In the genomic region with DNA sequence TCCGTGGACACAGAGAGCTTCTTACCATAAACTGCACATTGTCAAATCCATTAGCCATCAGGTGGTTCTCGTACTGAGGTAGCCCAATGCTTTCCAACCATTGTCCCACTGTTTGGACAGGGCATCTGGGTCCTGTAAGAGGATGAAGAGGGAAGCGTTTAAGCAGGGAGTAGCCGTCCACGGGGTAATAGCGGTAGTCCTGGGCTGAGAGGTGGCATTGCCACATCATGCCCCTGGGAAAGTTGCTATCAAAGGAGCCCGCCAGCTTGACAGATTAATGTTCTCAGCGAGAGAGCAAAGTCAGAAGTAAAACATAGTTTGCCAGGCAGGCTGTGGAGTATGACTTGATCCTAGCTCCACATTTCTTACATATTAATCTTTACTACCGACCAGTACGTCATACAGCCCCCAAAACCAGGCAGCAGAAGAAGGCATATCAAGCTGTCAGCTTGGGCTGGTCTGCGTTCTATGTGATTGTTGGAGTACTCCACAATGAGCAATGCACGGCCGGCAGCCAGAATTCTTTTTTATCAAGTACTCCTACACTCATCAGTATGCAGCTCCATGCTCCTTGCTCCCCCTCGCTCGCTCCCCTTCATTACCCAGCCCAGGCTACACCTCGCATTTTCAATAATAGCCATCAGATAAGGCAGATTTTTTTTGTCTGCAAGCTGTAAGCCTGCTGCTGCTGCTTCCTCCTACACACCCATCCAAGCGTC, we compare ENCODE assay signal across 14 cellular contexts.
DNase-seq lines count a peak whose midpoint lies in the region; ATAC-seq and TF ChIP-seq lines count a peak whose summit lies in the region.
"Had no signal": no experiment of that assay in that cellular context is flagged by ENCODE, and none has a peak within 500 bp of the region (broad histone marks: within the 10 kb centered on the region; RNA-seq: fewer than 3 reads in every experiment).

No MANE protein-coding gene starts in this region.

- in situ Hi-C loops in ACHN (cut with HindIII; ENCODE audit: low pct_ligation_motif_present, low pct_unique_long_range_greater_than_20kb, low sequenced_read_pairs) = no loop called here

- TF ChIP-seq CTCF in cardiac muscle cell (IDR thresholded peaks at IDR 0.05; ENCODE audit: low read depth, low read length) (no peak), neural progenitor cell (IDR thresholded peaks at IDR 0.05) (no peak)

- H3K9ac ChIP-seq in neural progenitor cell = no peak overlapping the region

- peak overlapping the region; percentile 62 for H3K4me2 ChIP-seq in neural progenitor cell

- H3K36me3 ChIP-seq in cardiac muscle cell (no peaks in the 10 kb centered on the region), neural progenitor cell (no peaks in the 10 kb centered on the region)
- no peaks in the 10 kb centered on the region for H3K36me3 ChIP-seq in CD4-positive, alpha-beta memory T cell (ENCODE audit: insufficient read depth, low read length)
- H3K36me3 ChIP-seq: vagina had no signal

- no peaks in the 10 kb centered on the region for H3K79me2 ChIP-seq in neural progenitor cell (ENCODE audit: low read depth)

- peak overlapping the region; percentile 76 for H3K4me3 Mint-ChIP-seq in neural progenitor cell
- H3K4me3 Mint-ChIP-seq in CD4-positive, alpha-beta memory T cell = no peak overlapping the region
- no peak overlapping the region for H3K4me3 Mint-ChIP-seq in activated CD8-positive, alpha-beta memory T cell treated with anti-CD3 and anti-CD28 coated beads, Interleukin-2, amount 10 ng/mL, durations not matched to agents 7 days and 5 days
- H3K4me3 Mint-ChIP-seq: immature natural killer cell; naive thymus-derived CD4-positive, alpha-beta T cell had no signal

- peaks cover 7% of the 10 kb centered on the region for H3K9me3 Mint-ChIP-seq in neural progenitor cell
- H3K9me3 Mint-ChIP-seq in CD4-positive, alpha-beta memory T cell = peaks cover 0 to 5% (median under 1%) of the 10 kb centered on the region in 8 donors
- H3K9me3 Mint-ChIP-seq in activated CD8-positive, alpha-beta memory T cell treated with anti-CD3 and anti-CD28 coated beads, Interleukin-2, amount 10 ng/mL, durations not matched to agents 7 days and 5 days (ENCODE audit: low read depth) = peaks cover 3% of the 10 kb centered on the region

- H4K20me1 ChIP-seq in neural progenitor cell (ENCODE audit: low read depth) = no peaks in the 10 kb centered on the region

- H3K27ac Mint-ChIP-seq in neural progenitor cell = peak overlapping the region; percentile 93
- no peak overlapping the region for H3K27ac Mint-ChIP-seq in CD4-positive, alpha-beta memory T cell
- no peak overlapping the region for H3K27ac Mint-ChIP-seq in activated CD8-positive, alpha-beta memory T cell treated with anti-CD3 and anti-CD28 coated beads, Interleukin-2, amount 10 ng/mL, durations not matched to agents 7 days and 5 days
- H3K27ac Mint-ChIP-seq: immature natural killer cell had no signal

- POLR2A ChIA-PET in CD4-positive, alpha-beta memory T cell (lab: Charles Lee; ENCODE audit: partially characterized antibody) = no interaction called here

- no peaks in the 10 kb centered on the region for H3K27me3 Mint-ChIP-seq in neural progenitor cell (ENCODE audit: insufficient read depth, low read depth)
- H3K27me3 Mint-ChIP-seq in CD4-positive, alpha-beta memory T cell = no peaks in the 10 kb centered on the region
- H3K27me3 Mint-ChIP-seq in activated CD8-positive, alpha-beta memory T cell treated with anti-CD3 and anti-CD28 coated beads, Interleukin-2, amount 10 ng/mL, durations not matched to agents 7 days and 5 days = no peaks in the 10 kb centered on the region

- ATAC-seq in activated CD8-positive, alpha-beta memory T cell treated with anti-CD3 and anti-CD28 coated beads, Interleukin-2, amount 10 ng/mL, durations not matched to agents 7 days and 5 days = no peak
- ATAC-seq: esophagus mucosa; naive thymus-derived CD4-positive, alpha-beta T cell had no signal

- no peaks in the 10 kb centered on the region for H3K9me3 ChIP-seq in cardiac muscle cell (ENCODE audit: low read depth)
- H3K9me3 ChIP-seq in neural progenitor cell (ENCODE audit: low read depth) = no peaks in the 10 kb centered on the region
- H3K9me3 ChIP-seq in CD4-positive, alpha-beta memory T cell (ENCODE audit: control insufficient read depth in 1 of 2, low read length in 2 of 2) = no peaks in the 10 kb centered on the region
- H3K9me3 ChIP-seq: vagina had no signal

- DNase-seq in ACHN = peak; percentile 30
- peak in 44 of 56 donors; percentile 1 to 77 (median 38) for DNase-seq in amygdala (lab: John Stamatoyannopoulos, UW)
- peak; percentile 25 to 84 for DNase-seq in cardiac muscle cell (ENCODE audit: low read depth in 1 of 2, low spot score in 1 of 2)
- DNase-seq in neural progenitor cell (ENCODE audit: low spot score) = peak; percentile 12
- DNase-seq in CD4-positive, alpha-beta memory T cell = no peak
- no peak for DNase-seq in activated CD8-positive, alpha-beta memory T cell treated with anti-CD3 and anti-CD28 coated beads, Interleukin-2, amount 10 ng/mL, durations not matched to agents 7 days and 5 days
- no peak for DNase-seq in globus pallidus (ENCODE audit: low spot score)
- no peak for DNase-seq in activated CD4-positive, alpha-beta T cell treated with anti-CD3 and anti-CD28 coated beads for 48 hours
- DNase-seq: activated CD4-positive, alpha-beta T cell treated with anti-CD3 and anti-CD28 coated beads, Interleukin-2, amount 50 U/mL, for 1 hour; immature natural killer cell; naive thymus-derived CD4-positive, alpha-beta T cell; T-helper 2 cell had no signal

- no peak overlapping the region for H3K4me3 ChIP-seq in cardiac muscle cell
- no peak overlapping the region for H3K4me3 ChIP-seq in neural progenitor cell
- H3K4me3 ChIP-seq in CD4-positive, alpha-beta memory T cell (ENCODE audit: low read length in 2 of 2) = no peak overlapping the region

- peaks cover 6% of the 10 kb centered on the region for H3K4me1 ChIP-seq in cardiac muscle cell (ENCODE audit: low read depth)
- peaks cover 21% of the 10 kb centered on the region for H3K4me1 ChIP-seq in neural progenitor cell
- no peaks in the 10 kb centered on the region for H3K4me1 ChIP-seq in CD4-positive, alpha-beta memory T cell (ENCODE audit: insufficient read depth, low read length)
- H3K4me1 ChIP-seq: vagina had no signal

- no peaks in the 10 kb centered on the region for H3K36me3 Mint-ChIP-seq in neural progenitor cell
- no peaks in the 10 kb centered on the region for H3K36me3 Mint-ChIP-seq in CD4-positive, alpha-beta memory T cell
- H3K36me3 Mint-ChIP-seq in activated CD8-positive, alpha-beta memory T cell treated with anti-CD3 and anti-CD28 coated beads, Interleukin-2, amount 10 ng/mL, durations not matched to agents 7 days and 5 days = no peaks in the 10 kb centered on the region
- H3K36me3 Mint-ChIP-seq: immature natural killer cell; naive thymus-derived CD4-positive, alpha-beta T cell had no signal

- intact Hi-C loops in CD4-positive, alpha-beta memory T cell (cut with micrococcal nuclease) = no loop called here

- no peaks in the 10 kb centered on the region for H3K27me3 ChIP-seq in cardiac muscle cell
- H3K27me3 ChIP-seq in neural progenitor cell = no peaks in the 10 kb centered on the region
- no peaks in the 10 kb centered on the region for H3K27me3 ChIP-seq in CD4-positive, alpha-beta memory T cell (ENCODE audit: insufficient read depth, low read length)
- H3K27me3 ChIP-seq: vagina had no signal

- H3K4me1 Mint-ChIP-seq in neural progenitor cell = peaks cover 42% of the 10 kb centered on the region
- H3K4me1 Mint-ChIP-seq in CD4-positive, alpha-beta memory T cell = no peaks in the 10 kb centered on the region
- no peaks in the 10 kb centered on the region for H3K4me1 Mint-ChIP-seq in activated CD8-positive, alpha-beta memory T cell treated with anti-CD3 and anti-CD28 coated beads, Interleukin-2, amount 10 ng/mL, durations not matched to agents 7 days and 5 days
- H3K4me1 Mint-ChIP-seq: immature natural killer cell; naive thymus-derived CD4-positive, alpha-beta T cell had no signal

- no peaks in the 10 kb centered on the region for H3F3A ChIP-seq in neural progenitor cell (ENCODE audit: low read depth)

- CTCF ChIA-PET in CD4-positive, alpha-beta memory T cell (lab: Charles Lee; ENCODE audit: partially characterized antibody) = no interaction called here
- CTCF ChIA-PET in activated CD8-positive, alpha-beta memory T cell treated with anti-CD3 and anti-CD28 coated beads, Interleukin-2, amount 10 ng/mL, durations not matched to agents 7 days and 5 days (lab: Charles Lee) = no interaction called here

- peak overlapping the region; percentile 94 for H2AFZ ChIP-seq in neural progenitor cell (replicated peaks)

- no peak overlapping the region for H3K27ac ChIP-seq in cardiac muscle cell
- H3K27ac ChIP-seq in neural progenitor cell = no peak overlapping the region
- no peak overlapping the region for H3K27ac ChIP-seq in CD4-positive, alpha-beta memory T cell (ENCODE audit: low read depth, low read length)
- H3K27ac ChIP-seq: vagina had no signal

Comparison
In these comparisons a context has a peak if more than half of its experiments do, and no peak if none do; other contexts are left out.
1. DNase-seq: peak in ACHN (single experiment), amygdala (44 of 56), cardiac muscle cell (2 of 2) and neural progenitor cell (single experiment); none in CD4-positive, alpha-beta memory T cell (0 of 5), activated CD8-positive, alpha-beta memory T cell treated with anti-CD3 and anti-CD28 coated beads, Interleukin-2, amount 10 ng/mL, durations not matched to agents 7 days and 5 days (single experiment), globus pallidus (single experiment) and activated CD4-positive, alpha-beta T cell treated with anti-CD3 and anti-CD28 coated beads for 48 hours (single experiment).